In genomic region chr12:124980098-124980892, GRCh38 we compare ENCODE assay signal across 1 cellular context.
TF ChIP-seq lines count a peak whose summit lies in the region.

No MANE protein-coding gene starts in this region.

TF ChIP-seq in HepG2, 621 proteins besides CTCF, POLR2A, EP300 and RAD21:
- peak; percentile 39 for TF ChIP-seq AGO2 (optimal IDR thresholded peaks at IDR 0.05; ENCODE audit: low read depth, low read length)
- no peak for TF ChIP-seq SNRNP70 (IDR thresholded peaks at IDR 0.05; ENCODE audit: low read depth, low read length)
- TF ChIP-seq ZNF629 (CRISPR knock-in tag; conservative IDR thresholded peaks at IDR 0.05), result 0 out of 2 replicates have a peak, but pooled peaks have one; percentile 14
- TF ChIP-seq ZIK1 (CRISPR knock-in tag; IDR thresholded peaks at IDR 0.05; ENCODE audit: borderline replicate concordance, low read depth), result no peak
- 0 out of 2 replicates have a peak, but pooled peaks have one; percentile 28 for TF ChIP-seq ZBTB33 (CRISPR knock-in tag; IDR thresholded peaks at IDR 0.05)
- no peak for TF ChIP-seq PBX2 (CRISPR knock-in tag; IDR thresholded peaks at IDR 0.05)
- peak; percentile 41 for TF ChIP-seq RBFOX2 (IDR thresholded peaks at IDR 0.05; ENCODE audit: low read depth, low read length)
- no peak for TF ChIP-seq TP53 (CRISPR knock-in tag; conservative IDR thresholded peaks at IDR 0.05)
